Comparison of ENCODE assay signal across 19 cellular contexts in genomic region chr11:56670984-56671383, GRCh38. TPM values are rescaled to one million over a fixed set of nuclear protein-coding genes. Genes with fewer than 3 reads are reported as not detected.
DNase-seq lines count a peak whose midpoint lies in the region; TF ChIP-seq lines count a peak whose summit lies in the region.
"Had no signal": no experiment of that assay in that cellular context is flagged by ENCODE, and none has a peak within 500 bp of the region (broad histone marks: within the 10 kb centered on the region; RNA-seq: fewer than 3 reads in every experiment).

No MANE protein-coding gene starts in this region.

- TF ChIP-seq CTCF in epithelial cell of esophagus (IDR thresholded peaks at IDR 0.05; ENCODE audit: insufficient read depth, low read depth, low read length, missing control alignments): no peak
- TF ChIP-seq CTCF in neural progenitor cell (IDR thresholded peaks at IDR 0.05): no peak

- no peak overlapping the region for H3K27ac ChIP-seq in neural progenitor cell
- H3K27ac ChIP-seq: BLaER1 had no signal

- DNase-seq in epithelial cell of esophagus (ENCODE audit: low read depth) (peak; percentile 63), neural progenitor cell (ENCODE audit: low spot score) (no peak), SHP77 treated with DMSO at 0.1 percent for 48 hours (lab: John Stamatoyannopoulos, UW) (no peak), glomerular visceral epithelial cell (ENCODE audit: extremely low spot score) (no peak)
- DNase-seq in stimulated activated naive CD4-positive, alpha-beta T cell (lab: John Stamatoyannopoulos, UW): no peak
- DNase-seq: 8988T; ACHN; BE2C; C1 segment of cervical spinal cord; Caco-2; Calu3; CD4-positive, alpha-beta memory T cell; CD4-positive, CD25-positive, alpha-beta regulatory T cell; CD8-positive, alpha-beta memory T cell; DMS79 treated with DMSO at 0.1 percent for 48 hours; GF-D8 had no signal

- H3K27ac Mint-ChIP-seq in neural progenitor cell: no peak overlapping the region
- H3K27ac Mint-ChIP-seq: CD14-positive monocyte; CD4-positive, alpha-beta memory T cell; CD4-positive, CD25-positive, alpha-beta regulatory T cell; CD8-positive, alpha-beta memory T cell had no signal

- no peaks in the 10 kb centered on the region for H3K27me3 Mint-ChIP-seq in neural progenitor cell (ENCODE audit: insufficient read depth, low read depth)
- H3K27me3 Mint-ChIP-seq: CD4-positive, alpha-beta memory T cell; CD4-positive, CD25-positive, alpha-beta regulatory T cell; CD8-positive, alpha-beta memory T cell had no signal

- H3K4me2 ChIP-seq in neural progenitor cell: no peak overlapping the region
- H3K4me2 ChIP-seq: BLaER1 had no signal

- no peaks in the 10 kb centered on the region for H3K9me3 ChIP-seq in neural progenitor cell (ENCODE audit: low read depth)
- H3K9me3 ChIP-seq: BE2C, BLaER1, Caco-2 had no signal

- peak overlapping the region; percentile 21 for H2AFZ ChIP-seq in neural progenitor cell (replicated peaks)

- H4K20me1 ChIP-seq in neural progenitor cell (ENCODE audit: low read depth): no peaks in the 10 kb centered on the region
- H4K20me1 ChIP-seq: BLaER1 had no signal

- H3K36me3 ChIP-seq in neural progenitor cell: no peaks in the 10 kb centered on the region
- H3K36me3 ChIP-seq: BE2C, BLaER1 had no signal

- H3K4me1 Mint-ChIP-seq in neural progenitor cell: no peaks in the 10 kb centered on the region
- H3K4me1 Mint-ChIP-seq: CD14-positive monocyte; CD4-positive, alpha-beta memory T cell; CD4-positive, CD25-positive, alpha-beta regulatory T cell; CD8-positive, alpha-beta memory T cell had no signal

- no peaks in the 10 kb centered on the region for H3F3A ChIP-seq in neural progenitor cell (ENCODE audit: low read depth)

- no peaks in the 10 kb centered on the region for H3K9me3 Mint-ChIP-seq in neural progenitor cell
- H3K9me3 Mint-ChIP-seq: CD14-positive monocyte had no signal

- H3K4me1 ChIP-seq in neural progenitor cell: no peaks in the 10 kb centered on the region
- H3K4me1 ChIP-seq: BE2C, BLaER1, Caco-2 had no signal

- no peak overlapping the region for H3K4me3 Mint-ChIP-seq in neural progenitor cell
- H3K4me3 Mint-ChIP-seq: CD14-positive monocyte; CD4-positive, alpha-beta memory T cell; CD4-positive, CD25-positive, alpha-beta regulatory T cell; CD8-positive, alpha-beta memory T cell had no signal

- H3K4me3 ChIP-seq in epithelial cell of esophagus (ENCODE audit: low read length): no peak overlapping the region
- H3K4me3 ChIP-seq in neural progenitor cell: no peak overlapping the region
- H3K4me3 ChIP-seq: BLaER1 had no signal

- H3K9ac ChIP-seq in neural progenitor cell: no peak overlapping the region
- H3K9ac ChIP-seq: BLaER1 had no signal

- no peaks in the 10 kb centered on the region for H3K27me3 ChIP-seq in neural progenitor cell
- H3K27me3 ChIP-seq: BE2C, BLaER1 had no signal

- H3K79me2 ChIP-seq in neural progenitor cell (ENCODE audit: low read depth): no peaks in the 10 kb centered on the region

- H3K36me3 Mint-ChIP-seq in neural progenitor cell: no peaks in the 10 kb centered on the region
- H3K36me3 Mint-ChIP-seq: CD14-positive monocyte; CD4-positive, alpha-beta memory T cell; CD4-positive, CD25-positive, alpha-beta regulatory T cell; CD8-positive, alpha-beta memory T cell had no signal

RNA-seq across cellular contexts. Expression of gene OR5AR1, which starts 7.5 kb away (rescaled TPM):
- total RNA-seq in neural progenitor cell (ENCODE audit: low replicate concordance): not detected in 2 replicates
- total RNA-seq: A673; Caco-2; Calu3; CD4-positive, alpha-beta memory T cell; CD4-positive, CD25-positive, alpha-beta regulatory T cell; CD8-positive, alpha-beta memory T cell had no signal

RNA-seq across cellular contexts. Expression of gene OR9G1, which starts 27.9 kb away (rescaled TPM):
- total RNA-seq in neural progenitor cell (ENCODE audit: low replicate concordance): not detected in 2 replicates
- total RNA-seq: A673; Caco-2; Calu3; CD4-positive, alpha-beta memory T cell; CD4-positive, CD25-positive, alpha-beta regulatory T cell; CD8-positive, alpha-beta memory T cell had no signal

RNA-seq across cellular contexts. Expression of gene OR5AP2, which starts 28.7 kb away (rescaled TPM):
- total RNA-seq in neural progenitor cell (ENCODE audit: low replicate concordance): not detected in 2 replicates
- total RNA-seq: A673; Caco-2; Calu3; CD4-positive, alpha-beta memory T cell; CD4-positive, CD25-positive, alpha-beta regulatory T cell; CD8-positive, alpha-beta memory T cell had no signal

RNA-seq across cellular contexts. Expression of gene OR5M1, which starts 56.3 kb away (rescaled TPM):
- not detected in 2 replicates for total RNA-seq in neural progenitor cell (ENCODE audit: low replicate concordance)
- total RNA-seq: A673; Caco-2; Calu3; CD4-positive, alpha-beta memory T cell; CD4-positive, CD25-positive, alpha-beta regulatory T cell; CD8-positive, alpha-beta memory T cell had no signal
